9 cellular contexts compared by ENCODE assay signal in the genomic region with DNA sequence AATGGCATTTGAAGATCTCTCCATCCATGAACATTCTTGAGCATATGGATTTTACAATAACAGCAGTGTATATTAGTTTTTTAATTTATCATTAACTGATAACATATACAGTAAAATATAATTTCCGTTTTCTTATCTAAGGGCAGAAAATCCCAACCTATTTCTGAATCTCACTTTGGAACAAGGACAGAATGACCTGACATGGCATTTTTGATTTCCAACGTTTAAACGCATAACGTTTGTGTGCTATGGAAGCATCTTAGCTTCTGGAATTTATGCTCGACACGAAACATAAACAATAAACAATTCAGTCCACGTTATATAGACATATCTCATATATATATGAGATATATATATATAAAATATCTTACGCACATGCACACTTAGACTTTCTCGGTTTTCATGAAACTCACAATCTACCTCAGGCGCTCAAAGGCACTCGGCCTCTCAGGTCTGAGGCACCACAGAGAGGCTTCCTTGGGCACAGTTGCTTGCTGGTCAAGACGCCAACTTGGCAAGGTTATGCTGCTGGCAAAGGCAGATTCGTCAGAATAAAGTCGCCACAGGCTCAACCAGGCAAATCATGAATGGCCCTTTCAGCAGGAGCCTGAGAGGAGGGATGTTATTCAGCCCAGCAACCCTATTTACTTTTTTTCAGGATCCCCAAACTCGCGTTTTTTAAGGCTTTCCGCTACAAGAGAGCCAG. TPM values are rescaled to one million over a fixed set of nuclear protein-coding genes. Genes with fewer than 3 reads are reported as not detected.
DNase-seq lines count a peak whose midpoint lies in the region; ATAC-seq and TF ChIP-seq lines count a peak whose summit lies in the region.
"Had no signal": no experiment of that assay in that cellular context is flagged by ENCODE, and none has a peak within 500 bp of the region (broad histone marks: within the 10 kb centered on the region; RNA-seq: fewer than 3 reads in every experiment).

No MANE protein-coding gene starts in this region.

- intact Hi-C loops in activated CD4-positive, alpha-beta memory T cell treated with anti-CD3 and anti-CD28 coated beads for 36 hours (cut with micrococcal nuclease) = no loop called here

- no peaks in the 10 kb centered on the region for H3K36me3 Mint-ChIP-seq in activated CD4-positive, alpha-beta memory T cell treated with anti-CD3 and anti-CD28 coated beads for 36 hours
- H3K36me3 Mint-ChIP-seq in activated CD4-positive, alpha-beta memory T cell treated with anti-CD3 and anti-CD28 coated beads, Interleukin-2, amount 10 ng/mL, durations not matched to agents 7 days and 5 days (ENCODE audit: low read depth) = no peaks in the 10 kb centered on the region
- H3K36me3 Mint-ChIP-seq in activated naive CD8-positive, alpha-beta T cell treated with anti-CD3 and anti-CD28 coated beads, Interleukin-2, amount 10 ng/mL, durations not matched to agents 7 days and 5 days = no peaks in the 10 kb centered on the region

- POLR2A ChIA-PET in activated CD4-positive, alpha-beta memory T cell treated with anti-CD3 and anti-CD28 coated beads for 36 hours (lab: Charles Lee) = no interaction called here
- POLR2A ChIA-PET in activated CD4-positive, alpha-beta memory T cell treated with anti-CD3 and anti-CD28 coated beads, Interleukin-2, amount 10 ng/mL, durations not matched to agents 7 days and 5 days (lab: Charles Lee) = no interaction called here
- POLR2A ChIA-PET in activated naive CD8-positive, alpha-beta T cell treated with anti-CD3 and anti-CD28 coated beads, Interleukin-2, amount 10 ng/mL, durations not matched to agents 7 days and 5 days (lab: Charles Lee) = no interaction called here

- H3K4me1 ChIP-seq in suprapubic skin = peaks cover 22% of the 10 kb centered on the region

- H3K27ac ChIP-seq in suprapubic skin = no peak overlapping the region

- peaks cover 38% of the 10 kb centered on the region for H3K27me3 Mint-ChIP-seq in activated CD4-positive, alpha-beta memory T cell treated with anti-CD3 and anti-CD28 coated beads for 36 hours
- H3K27me3 Mint-ChIP-seq in activated CD4-positive, alpha-beta memory T cell treated with anti-CD3 and anti-CD28 coated beads, Interleukin-2, amount 10 ng/mL, durations not matched to agents 7 days and 5 days = peaks cover 29% of the 10 kb centered on the region
- H3K27me3 Mint-ChIP-seq in activated naive CD8-positive, alpha-beta T cell treated with anti-CD3 and anti-CD28 coated beads, Interleukin-2, amount 10 ng/mL, durations not matched to agents 7 days and 5 days = peaks cover 33% of the 10 kb centered on the region

- peaks cover 15% of the 10 kb centered on the region for H3K4me1 Mint-ChIP-seq in activated CD4-positive, alpha-beta memory T cell treated with anti-CD3 and anti-CD28 coated beads for 36 hours (ENCODE audit: low read depth)
- peaks cover 10% of the 10 kb centered on the region for H3K4me1 Mint-ChIP-seq in activated CD4-positive, alpha-beta memory T cell treated with anti-CD3 and anti-CD28 coated beads, Interleukin-2, amount 10 ng/mL, durations not matched to agents 7 days and 5 days
- H3K4me1 Mint-ChIP-seq in activated naive CD8-positive, alpha-beta T cell treated with anti-CD3 and anti-CD28 coated beads, Interleukin-2, amount 10 ng/mL, durations not matched to agents 7 days and 5 days = peaks cover 9% of the 10 kb centered on the region

- no peak overlapping the region for H3K27ac Mint-ChIP-seq in activated CD4-positive, alpha-beta memory T cell treated with anti-CD3 and anti-CD28 coated beads for 36 hours
- no peak overlapping the region for H3K27ac Mint-ChIP-seq in activated CD4-positive, alpha-beta memory T cell treated with anti-CD3 and anti-CD28 coated beads, Interleukin-2, amount 10 ng/mL, durations not matched to agents 7 days and 5 days
- H3K27ac Mint-ChIP-seq in activated naive CD8-positive, alpha-beta T cell treated with anti-CD3 and anti-CD28 coated beads, Interleukin-2, amount 10 ng/mL, durations not matched to agents 7 days and 5 days = no peak overlapping the region

- peak overlapping the region; percentile 49 for H3K4me3 Mint-ChIP-seq in activated CD4-positive, alpha-beta memory T cell treated with anti-CD3 and anti-CD28 coated beads for 36 hours
- no peak overlapping the region for H3K4me3 Mint-ChIP-seq in activated CD4-positive, alpha-beta memory T cell treated with anti-CD3 and anti-CD28 coated beads, Interleukin-2, amount 10 ng/mL, durations not matched to agents 7 days and 5 days
- H3K4me3 Mint-ChIP-seq in activated naive CD8-positive, alpha-beta T cell treated with anti-CD3 and anti-CD28 coated beads, Interleukin-2, amount 10 ng/mL, durations not matched to agents 7 days and 5 days = peak overlapping the region; percentile 41

- H3K36me3 ChIP-seq in kidney epithelial cell (ENCODE audit: control insufficient read depth, insufficient read depth, low read length) (no peaks in the 10 kb centered on the region), suprapubic skin (no peaks in the 10 kb centered on the region)

- no peak for TF ChIP-seq POLR2A in suprapubic skin (IDR thresholded peaks at IDR 0.05)

- DNase-seq in activated CD4-positive, alpha-beta memory T cell treated with anti-CD3 and anti-CD28 coated beads for 36 hours = no peak
- DNase-seq in activated CD4-positive, alpha-beta memory T cell treated with anti-CD3 and anti-CD28 coated beads, Interleukin-2, amount 10 ng/mL, durations not matched to agents 7 days and 5 days = no peak
- no peak for DNase-seq in activated naive CD8-positive, alpha-beta T cell treated with anti-CD3 and anti-CD28 coated beads, Interleukin-2, amount 10 ng/mL, durations not matched to agents 7 days and 5 days
- DNase-seq in kidney epithelial cell (ENCODE audit: low read depth) (no peak), suprapubic skin (ENCODE audit: low spot score in 2 of 2) (no peak), HPDE6-E6E7 (ENCODE audit: extremely low spot score) (no peak), dedifferentiated amniotic fluid mesenchymal stem cell (ENCODE audit: extremely low spot score) (no peak)
- DNase-seq in stimulated activated CD4-positive, alpha-beta T cell treated with anti-CD3 and anti-CD28 coated beads, Interleukin-2, amount 100 ng/mL, for 48 hours = no peak

- CTCF ChIA-PET in activated CD4-positive, alpha-beta memory T cell treated with anti-CD3 and anti-CD28 coated beads for 36 hours (lab: Charles Lee) = interaction anchor here (1.0 kb wide), 1 partner anchor 15 kb away, joined by 3 read pairs; no protein-coding TSS in a partner anchor
- CTCF ChIA-PET in activated CD4-positive, alpha-beta memory T cell treated with anti-CD3 and anti-CD28 coated beads, Interleukin-2, amount 10 ng/mL, durations not matched to agents 7 days and 5 days (lab: Charles Lee) = no interaction called here

- TF ChIP-seq EP300 in suprapubic skin (IDR thresholded peaks at IDR 0.05) = no peak

- no peak for ATAC-seq in activated naive CD8-positive, alpha-beta T cell treated with anti-CD3 and anti-CD28 coated beads, Interleukin-2, amount 10 ng/mL, durations not matched to agents 7 days and 5 days (ENCODE audit: low read depth)

- TF ChIP-seq CTCF in kidney epithelial cell (IDR thresholded peaks at IDR 0.05; ENCODE audit: insufficient read depth, low read length, poor library complexity, severe bottlenecking) (no peak), suprapubic skin (IDR thresholded peaks at IDR 0.05) (no peak)

- WGBS in suprapubic skin = 54% methylated on average over 17 of the region's 17 CpGs

- no peaks in the 10 kb centered on the region for H3K9me3 Mint-ChIP-seq in activated CD4-positive, alpha-beta memory T cell treated with anti-CD3 and anti-CD28 coated beads for 36 hours
- no peaks in the 10 kb centered on the region for H3K9me3 Mint-ChIP-seq in activated CD4-positive, alpha-beta memory T cell treated with anti-CD3 and anti-CD28 coated beads, Interleukin-2, amount 10 ng/mL, durations not matched to agents 7 days and 5 days
- H3K9me3 Mint-ChIP-seq in activated naive CD8-positive, alpha-beta T cell treated with anti-CD3 and anti-CD28 coated beads, Interleukin-2, amount 10 ng/mL, durations not matched to agents 7 days and 5 days = no peaks in the 10 kb centered on the region

- H3K4me3 ChIP-seq in kidney epithelial cell (ENCODE audit: low read depth, low read length) (peak overlapping the region; percentile 85), suprapubic skin (peak overlapping the region; percentile 50)

- H3K27me3 ChIP-seq in kidney epithelial cell (ENCODE audit: control insufficient read depth, insufficient read depth, low read length) = no peaks in the 10 kb centered on the region
- peaks cover 40% of the 10 kb centered on the region for H3K27me3 ChIP-seq in suprapubic skin

- H3K9me3 ChIP-seq in suprapubic skin = no peaks in the 10 kb centered on the region

RNA-seq across cellular contexts. Expression of gene UGT8, which starts 1.0 kb away (rescaled TPM):
- under 1 TPM; 0.40 to 0.53 TPM for total RNA-seq in activated CD4-positive, alpha-beta memory T cell treated with anti-CD3 and anti-CD28 coated beads for 36 hours
- under 1 TPM; 0.25 TPM for total RNA-seq in activated CD4-positive, alpha-beta memory T cell treated with anti-CD3 and anti-CD28 coated beads, Interleukin-2, amount 10 ng/mL, durations not matched to agents 7 days and 5 days
- total RNA-seq in activated naive CD8-positive, alpha-beta T cell treated with anti-CD3 and anti-CD28 coated beads, Interleukin-2, amount 10 ng/mL, durations not matched to agents 7 days and 5 days = under 1 TPM in 1 of 2 experiments, not detected in 1; 0.17 TPM
- 6.6 and 12.3 TPM in 2 replicates for total RNA-seq in kidney epithelial cell
- total RNA-seq in suprapubic skin = 1 to 10 TPM in 3 of 4 donors, under 1 TPM in 1; 0.73 to 2.6 (median 1.7) TPM
- total RNA-seq: chondrocyte had no signal
